13 cellular contexts compared by ENCODE assay signal in the genomic region with DNA sequence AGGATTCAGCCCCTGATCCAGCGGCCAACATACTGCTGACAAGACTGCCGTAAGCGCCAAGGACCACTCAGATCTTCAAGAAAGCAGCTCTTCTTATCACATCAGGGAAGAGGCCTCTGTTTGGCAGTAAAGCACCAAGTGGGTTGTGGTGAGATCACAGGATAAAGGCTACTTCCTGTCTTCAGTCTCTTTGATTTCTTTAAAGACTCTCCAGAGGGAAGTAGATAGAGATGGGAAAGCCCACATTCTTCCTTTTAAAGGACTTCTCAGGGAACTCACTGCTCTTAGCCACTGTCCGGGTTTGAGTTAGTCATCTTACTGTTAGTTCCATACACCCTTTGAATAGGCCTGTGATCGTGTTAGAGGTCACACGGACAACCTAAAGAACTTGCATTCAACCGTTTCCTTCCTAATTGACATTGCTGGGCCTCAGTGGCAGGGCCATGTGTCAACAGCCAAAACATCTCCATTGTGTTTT. TPM values are rescaled to one million over a fixed set of nuclear protein-coding genes. Genes with fewer than 3 reads are reported as not detected.
A peak's percentile ranks its signal among the peaks of the same experiment; 100 is the strongest.
DNase-seq lines count a peak whose midpoint lies in the region; ATAC-seq, FAIRE-seq and TF ChIP-seq lines count a peak whose summit lies in the region.
"Had no signal": no experiment of that assay in that cellular context is flagged by ENCODE, and none has a peak within 500 bp of the region (broad histone marks: within the 10 kb centered on the region; RNA-seq: fewer than 3 reads in every experiment).

No MANE protein-coding gene starts in this region.

- WGBS in right lobe of liver (ENCODE audit: insufficient coverage, low coverage, low lambda C conversion rate, missing lambda C conversion rate) = 38% methylated on average over 6 of the region's 7 CpGs
- WGBS in HepG2 (ENCODE audit: low lambda C conversion rate) = 28% methylated on average over 7 of the region's 7 CpGs
- WGBS in testis, 2 donors = 73 to 74% methylated on average over 7 of the region's 7 CpGs

- H3K4me3 ChIP-seq in right lobe of liver = no peak overlapping the region
- H3K4me3 ChIP-seq in HepG2 (replicated peaks in 1 of 3; ENCODE audit: insufficient read depth in 1 of 3, low read depth in 2 of 3, low read length in 3 of 3) = no peak overlapping the region
- no peak overlapping the region for H3K4me3 ChIP-seq in testis

- intact Hi-C loops in right lobe of liver (cut with DNase I) = no loop called here
- intact Hi-C loops in HepG2 (cut with micrococcal nuclease; ENCODE audit: unreplicated experiment) = no loop called here
- intact Hi-C loops in testis (cut with DNase I; ENCODE audit: low total_unique reads) = no loop called here

- TF ChIP-seq POLR2A in right lobe of liver (IDR thresholded peaks at IDR 0.05) (no peak), HepG2 (IDR thresholded peaks at IDR 0.05; ENCODE audit: insufficient read depth in 1 of 2, low read depth in 2 of 2, low read length in 2 of 2) (no peak), testis (IDR thresholded peaks at IDR 0.05) (no peak)

- no peaks in the 10 kb centered on the region for H3K9me3 Mint-ChIP-seq in central memory CD8-positive, alpha-beta T cell
- H3K9me3 Mint-ChIP-seq in stimulated activated naive CD8-positive, alpha-beta T cell treated with anti-CD3 and anti-CD28 coated beads, Interleukin-15, amount 100 ng/mL, for 72 hours = no peaks in the 10 kb centered on the region

- no peak for TF ChIP-seq RAD21 in HepG2 (CRISPR knock-in tag; IDR thresholded peaks at IDR 0.05)

- H3K36me3 ChIP-seq in right lobe of liver = no peaks in the 10 kb centered on the region
- H3K36me3 ChIP-seq in HepG2 (replicated peaks in 1 of 2; ENCODE audit: control insufficient read depth in 1 of 2, insufficient read depth in 2 of 2, low read length in 2 of 2) = no peaks in the 10 kb centered on the region
- no peaks in the 10 kb centered on the region for H3K36me3 ChIP-seq in testis (ENCODE audit: low read depth, missing control alignments)

- H4K20me1 ChIP-seq in HepG2 (ENCODE audit: insufficient read depth, low read length) = no peaks in the 10 kb centered on the region

- in situ Hi-C loops in HepG2 (cut with HindIII; ENCODE audit: extremely low pct_ligation_motif_present, low pct_unique_long_range_greater_than_20kb) = no loop called here

- H3K79me2 ChIP-seq in HepG2 (ENCODE audit: insufficient read depth, low read length) = no peaks in the 10 kb centered on the region

- H3K4me1 Mint-ChIP-seq in central memory CD8-positive, alpha-beta T cell = peaks cover 19% of the 10 kb centered on the region
- H3K4me1 Mint-ChIP-seq in stimulated activated naive CD8-positive, alpha-beta T cell treated with anti-CD3 and anti-CD28 coated beads, Interleukin-15, amount 100 ng/mL, for 72 hours = peaks cover 23% of the 10 kb centered on the region
- H3K4me1 Mint-ChIP-seq: WTC11 had no signal

- ATAC-seq in right lobe of liver (peak; percentile 17 to 77 (median 44)), HepG2 (no peak)
- peak; percentile 62 for ATAC-seq in central memory CD8-positive, alpha-beta T cell (replicated peaks; ENCODE audit: extremely low read depth, poor library complexity, severe bottlenecking)
- ATAC-seq in stimulated activated naive CD8-positive, alpha-beta T cell treated with anti-CD3 and anti-CD28 coated beads, Interleukin-15, amount 100 ng/mL, for 72 hours = peak; percentile 83
- ATAC-seq: WTC11 had no signal

- H3K27me3 Mint-ChIP-seq in central memory CD8-positive, alpha-beta T cell = no peaks in the 10 kb centered on the region
- no peaks in the 10 kb centered on the region for H3K27me3 Mint-ChIP-seq in stimulated activated naive CD8-positive, alpha-beta T cell treated with anti-CD3 and anti-CD28 coated beads, Interleukin-15, amount 100 ng/mL, for 72 hours

- H3K27me3 ChIP-seq in right lobe of liver (no peaks in the 10 kb centered on the region), HepG2 (ENCODE audit: control insufficient read depth in 1 of 2, insufficient read depth in 2 of 2, low read length in 2 of 2) (no peaks in the 10 kb centered on the region), testis (no peaks in the 10 kb centered on the region)

- H3K36me3 Mint-ChIP-seq in central memory CD8-positive, alpha-beta T cell (ENCODE audit: insufficient read depth) = no peaks in the 10 kb centered on the region
- H3K36me3 Mint-ChIP-seq: WTC11 had no signal

- FAIRE-seq in HepG2 (lab: Jason Lieb, UNC) = no peak

- no peak for TF ChIP-seq EP300 in HepG2 (IDR thresholded peaks at IDR 0.05; ENCODE audit: low read depth in 2 of 2, low read length in 2 of 2)
- TF ChIP-seq EP300 in HepG2 (CRISPR knock-in tag; IDR thresholded peaks at IDR 0.05; ENCODE audit: borderline replicate concordance) = no peak

- peak overlapping the region; percentile 27 for H3K27ac Mint-ChIP-seq in central memory CD8-positive, alpha-beta T cell (ENCODE audit: low read depth)
- peak overlapping the region in 1 of 2 donors; percentile 55 for H3K27ac Mint-ChIP-seq in stimulated activated naive CD8-positive, alpha-beta T cell treated with anti-CD3 and anti-CD28 coated beads, Interleukin-15, amount 100 ng/mL, for 72 hours
- H3K27ac Mint-ChIP-seq: WTC11 had no signal

- H3K4me1 ChIP-seq in right lobe of liver (no peaks in the 10 kb centered on the region), HepG2 (ENCODE audit: insufficient read depth, low read length) (no peaks in the 10 kb centered on the region), testis (no peaks in the 10 kb centered on the region)

- no peak overlapping the region for H3K4me2 ChIP-seq in HepG2 (ENCODE audit: low read depth, low read length)

- no TSS peak for BruUV-seq in HepG2 (replicated peaks; lab: Mats Ljungman, UMichigan)

- no peak for DNase-seq in right lobe of liver
- DNase-seq in HepG2 (ENCODE audit: low spot score) = no peak
- DNase-seq in OCI-M1 (lab: John Stamatoyannopoulos, UW) = peak; percentile 53
- DNase-seq in central memory CD8-positive, alpha-beta T cell (ENCODE audit: low spot score in 2 of 2) = no peak
- peak; percentile 7 to 14 for DNase-seq in stimulated activated naive CD8-positive, alpha-beta T cell treated with anti-CD3 and anti-CD28 coated beads, Interleukin-15, amount 100 ng/mL, for 72 hours
- DNase-seq in GM20000 (ENCODE audit: low spot score) = no peak
- DNase-seq in HuH-7 (ENCODE audit: low spot score) = no peak
- no peak for DNase-seq in testis
- DNase-seq: amniotic stem cell; COR-L47; kidney glomerular epithelial cell; stimulated activated CD4-positive, alpha-beta T cell treated with anti-CD3 and anti-CD28 coated beads, Interleukin-4, amount 100 ng/mL, for 24 hours had no signal

- CTCF ChIA-PET in HepG2 (lab: Yijun Ruan, JAX; ENCODE audit: low intra/inter-chr PET ratio, low total read pairs) = no interaction called here

- H3K4me3 Mint-ChIP-seq in central memory CD8-positive, alpha-beta T cell = peak overlapping the region; percentile 23
- H3K4me3 Mint-ChIP-seq in stimulated activated naive CD8-positive, alpha-beta T cell treated with anti-CD3 and anti-CD28 coated beads, Interleukin-15, amount 100 ng/mL, for 72 hours = no peak overlapping the region
- H3K4me3 Mint-ChIP-seq: WTC11 had no signal

- POLR2A ChIA-PET in HepG2 (lab: Yijun Ruan, JAX) = no interaction called here

- TF ChIP-seq CTCF in right lobe of liver (IDR thresholded peaks at IDR 0.05) (no peak), HepG2 (CRISPR knock-in tag; IDR thresholded peaks at IDR 0.05) (no peak), GM20000 (IDR thresholded peaks at IDR 0.05; ENCODE audit: extremely low read depth, missing control alignments) (no peak), testis (IDR thresholded peaks at IDR 0.05) (no peak)

- no peaks in the 10 kb centered on the region for H3K9me3 ChIP-seq in right lobe of liver
- H3K9me3 ChIP-seq in HepG2 (ENCODE audit: low read length) = no peaks in the 10 kb centered on the region
- H3K9me3 ChIP-seq in testis = no peaks in the 10 kb centered on the region

- H3K27ac ChIP-seq in right lobe of liver (no peak overlapping the region), HepG2 (ENCODE audit: extremely low read length, insufficient read depth, low read length) (no peak overlapping the region), testis (no peak overlapping the region)

- H2AFZ ChIP-seq in HepG2 (ENCODE audit: low read length) = no peak overlapping the region

- H3K9ac ChIP-seq in HepG2 (ENCODE audit: insufficient read depth, low read depth, low read length) = no peak overlapping the region

RNA-seq across cellular contexts. Expression of a gene that starts 47.2 kb away (rescaled TPM):
- 10 to 100 TPM; 31.8 to 60.6 (median 50.2) TPM for total RNA-seq in right lobe of liver
- total RNA-seq in HepG2 (2016; rRNA removed; fragmentation: Illumina TruSeq; extraction: Trizol) = 118 and 183 TPM in 2 replicates
- 37.3 and 37.5 TPM in 2 replicates for total RNA-seq in HepG2 (2016; cell fraction: cytosol; rRNA removed; fragmentation: Illumina TruSeq; extraction: Trizol; ENCODE audit: low read depth)
- total RNA-seq in HepG2 (2016; cell fraction: insoluble cytoplasmic fraction; rRNA removed; fragmentation: Illumina TruSeq; extraction: Trizol) = 124 and 193 TPM in 2 replicates
- total RNA-seq in HepG2 (2016; cell fraction: membrane; rRNA removed; fragmentation: Illumina TruSeq; extraction: Trizol) = 33.5 and 35.4 TPM in 2 replicates
- total RNA-seq in HepG2 (2016; cell fraction: nucleus; rRNA removed; fragmentation: Illumina TruSeq; extraction: Trizol) = 39.2 and 40.4 TPM in 2 replicates
- polyA plus RNA-seq in HepG2 (2011; rRNA removed) = 23.2 and 30.6 TPM in 2 replicates
- polyA plus RNA-seq in HepG2 (2011; cell fraction: cytosol; rRNA removed) = 12.7 and 21.8 TPM in 2 replicates
- 3.1 and 5.2 TPM in 2 replicates for polyA plus RNA-seq in HepG2 (2011; cell fraction: nucleus; rRNA removed)
- polyA plus RNA-seq in HepG2 (2012) = 60.1 and 106 TPM in 2 replicates
- polyA plus RNA-seq in HepG2 (2016; cell fraction: cytosol; fragmentation: Illumina TruSeq; extraction: Trizol; ENCODE audit: low read depth) = 38.0 and 44.3 TPM in 2 replicates
- polyA plus RNA-seq in HepG2 (2016; cell fraction: insoluble cytoplasmic fraction; fragmentation: Illumina TruSeq; extraction: Trizol; ENCODE audit: low read depth) = 162 and 180 TPM in 2 replicates
- 27.8 and 29.2 TPM in 2 replicates for polyA plus RNA-seq in HepG2 (2016; cell fraction: membrane; fragmentation: Illumina TruSeq; extraction: Trizol; ENCODE audit: low read depth)
- 59.8 and 63.8 TPM in 2 replicates for polyA plus RNA-seq in HepG2 (2016; cell fraction: nucleus; fragmentation: Illumina TruSeq; extraction: Trizol; ENCODE audit: insufficient read depth, low read depth)
- polyA minus RNA-seq in HepG2 (2011; rRNA and poly(A)+ RNA removed; ENCODE audit: low replicate concordance) = 5.4 and 11.2 TPM in 2 replicates
- polyA minus RNA-seq in HepG2 (2011; cell fraction: cytosol; rRNA and poly(A)+ RNA removed) = 16.4 and 16.7 TPM in 2 replicates
- polyA minus RNA-seq in HepG2 (2011; cell fraction: nucleus; rRNA and poly(A)+ RNA removed) = 10.9 and 11.3 TPM in 2 replicates
- 10 to 100 TPM; 53.4 to 57.3 TPM for total RNA-seq in testis
- 114 TPM for polyA plus RNA-seq in testis (ENCODE audit: insufficient read depth, low read depth, low replicate concordance)

Comparison
In these comparisons a context has a peak if more than half of its experiments do, and no peak if none do; other contexts are left out.
1. DNase-seq: peak in OCI-M1 (single experiment) and stimulated activated naive CD8-positive, alpha-beta T cell treated with anti-CD3 and anti-CD28 coated beads, Interleukin-15, amount 100 ng/mL, for 72 hours (2 of 2); none in right lobe of liver (0 of 3), HepG2 (single experiment), central memory CD8-positive, alpha-beta T cell (0 of 2), GM20000 (single experiment), HuH-7 (single experiment) and testis (single experiment).